In the genomic region with DNA sequence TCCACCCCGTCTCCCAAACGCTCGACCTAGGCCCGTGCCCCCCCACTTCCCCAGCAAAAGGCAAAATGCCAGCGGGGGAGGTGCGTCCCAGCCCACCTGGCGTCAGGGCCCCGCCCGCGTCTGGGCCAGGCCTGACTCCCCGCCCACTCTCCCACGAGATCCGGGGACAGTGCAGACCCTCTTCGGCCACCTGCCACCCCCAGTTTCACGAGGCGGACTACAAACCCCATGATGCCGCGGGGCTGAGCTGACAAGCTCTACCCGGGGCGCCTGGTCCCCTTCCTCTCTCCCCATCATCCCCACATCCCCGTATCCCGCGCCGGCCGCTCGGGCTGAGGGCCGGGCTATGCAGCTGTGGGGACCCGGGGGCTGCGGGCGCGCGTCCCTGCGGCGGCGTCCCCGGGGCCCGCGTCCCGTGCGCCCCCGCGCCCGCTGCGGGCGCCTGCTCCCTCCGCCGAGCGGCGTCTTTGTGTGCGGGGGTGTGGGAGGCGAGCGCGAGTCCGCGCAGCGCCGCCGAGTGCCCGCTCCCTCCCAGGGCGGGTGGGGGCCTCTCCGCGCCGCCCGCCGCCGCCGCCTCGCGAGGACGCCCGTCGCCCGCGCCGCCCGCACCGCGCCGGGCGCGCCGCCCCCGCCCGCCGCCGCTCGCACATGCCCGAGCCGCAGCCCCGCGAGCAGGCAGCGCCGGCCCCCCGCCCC, we compare ENCODE assay signal across 8 cellular contexts. TPM values are rescaled to one million over a fixed set of nuclear protein-coding genes. Genes with fewer than 3 reads are reported as not detected.
DNase-seq lines count a peak whose midpoint lies in the region; ATAC-seq and TF ChIP-seq lines count a peak whose summit lies in the region.

A gene (plus strand): TSS at position 283 of the 696 bp plus-strand sequence. CDS start 490 bp downstream, outside the sequence.

- WGBS in neuronal stem cell (ENCODE audit: extremely low coverage in 2 of 2, insufficient read length in 2 of 2, insufficient replicate concordance in 1 of 2), 2 donors: no CpG with 5 or more reads among the region's 94 CpGs

- H2AK5ac ChIP-seq in neuronal stem cell (ENCODE audit: low read depth, low read length): peak within 1 kb of the TSS; percentile 83

- peak within 1 kb of the TSS; percentile 0 for H3K27ac ChIP-seq in neuronal stem cell (replicated peaks; ENCODE audit: low read length)

- H3K27ac Mint-ChIP-seq in activated CD8-positive, alpha-beta memory T cell treated with anti-CD3 and anti-CD28 coated beads, Interleukin-2, amount 10 ng/mL, durations not matched to agents 7 days and 5 days: peak within 1 kb of the TSS; percentile 82

- H3K9me3 ChIP-seq in neuronal stem cell (replicated peaks in 1 of 2; ENCODE audit: control insufficient read depth in 2 of 2, insufficient read depth in 1 of 2, low read depth in 1 of 2, low read length in 2 of 2): no peaks in the 10 kb centered on the region

- H3K36me3 ChIP-seq in neuronal stem cell (replicated peaks in 1 of 2; ENCODE audit: control insufficient read depth in 2 of 2, insufficient read depth in 2 of 2, low read length in 2 of 2): no peaks in the 10 kb centered on the region

- H2BK5ac ChIP-seq in neuronal stem cell (ENCODE audit: low read length): no peak within 1 kb of the TSS

- H3K23ac ChIP-seq in neuronal stem cell (ENCODE audit: low read depth, low read length, poor library complexity): peak within 1 kb of the TSS; percentile 90

- DNase-seq in NK-92 treated with Interleukin-12 subunit alpha and Interleukin-12 subunit beta, amount 100 ng/mL, for 24 hours (lab: John Stamatoyannopoulos, UW): peak; percentile 38
- DNase-seq in NK-92 (lab: John Stamatoyannopoulos, UW; ENCODE audit: unreplicated experiment) (no peak), NCI-H1930 (lab: John Stamatoyannopoulos, UW) (peak; percentile 72), fibroblast of the aortic adventitia (ENCODE audit: low read depth) (no peak), neuronal stem cell (ENCODE audit: low spot score) (no peak), left lobe of liver (ENCODE audit: low spot score) (no peak)
- DNase-seq in activated CD8-positive, alpha-beta memory T cell treated with anti-CD3 and anti-CD28 coated beads, Interleukin-2, amount 10 ng/mL, durations not matched to agents 7 days and 5 days: peak; percentile 63

- H2AFZ ChIP-seq in neuronal stem cell (ENCODE audit: low read length): peak within 1 kb of the TSS; percentile 93

- H2BK120ac ChIP-seq in neuronal stem cell (ENCODE audit: low read depth, low read length): peak within 1 kb of the TSS; percentile 57

- H3K4ac ChIP-seq in neuronal stem cell (ENCODE audit: low read length): no peak within 1 kb of the TSS

- ATAC-seq in activated CD8-positive, alpha-beta memory T cell treated with anti-CD3 and anti-CD28 coated beads, Interleukin-2, amount 10 ng/mL, durations not matched to agents 7 days and 5 days: no peak
- ATAC-seq in GM18873 (IDR thresholded peaks at IDR 0.05; ENCODE audit: low FRiP score, unreplicated experiment) (no peak), left lobe of liver (no peak)

- no peaks in the 10 kb centered on the region for H3K9me3 Mint-ChIP-seq in activated CD8-positive, alpha-beta memory T cell treated with anti-CD3 and anti-CD28 coated beads, Interleukin-2, amount 10 ng/mL, durations not matched to agents 7 days and 5 days (ENCODE audit: low read depth)

- H3K4me1 Mint-ChIP-seq in activated CD8-positive, alpha-beta memory T cell treated with anti-CD3 and anti-CD28 coated beads, Interleukin-2, amount 10 ng/mL, durations not matched to agents 7 days and 5 days: peaks cover 46% of the 10 kb centered on the region

- peak within 1 kb of the TSS; percentile 65 for H2BK15ac ChIP-seq in neuronal stem cell (ENCODE audit: low read length)

- no peak within 1 kb of the TSS for H4K91ac ChIP-seq in neuronal stem cell (ENCODE audit: low read depth, low read length, poor library complexity)

- H3K18ac ChIP-seq in neuronal stem cell (ENCODE audit: low read length): peak within 1 kb of the TSS; percentile 78

- CTCF ChIA-PET in activated CD8-positive, alpha-beta memory T cell treated with anti-CD3 and anti-CD28 coated beads, Interleukin-2, amount 10 ng/mL, durations not matched to agents 7 days and 5 days (lab: Charles Lee): interaction anchor here (0.9 to 5.1 kb wide), 9 partner anchors 12 to 223 kb away, joined by 3 to 137 read pairs (median 13); a partner anchor contains a TSS

- H3K4me3 ChIP-seq in fibroblast of the aortic adventitia (ENCODE audit: low read depth, low read length): peak within 1 kb of the TSS; percentile 69
- peak within 1 kb of the TSS; percentile 66 to 89 for H3K4me3 ChIP-seq in neuronal stem cell (ENCODE audit: low read length in 2 of 2)

- H3K36me3 Mint-ChIP-seq in activated CD8-positive, alpha-beta memory T cell treated with anti-CD3 and anti-CD28 coated beads, Interleukin-2, amount 10 ng/mL, durations not matched to agents 7 days and 5 days: no peaks in the 10 kb centered on the region

- H3K4me1 ChIP-seq in neuronal stem cell (ENCODE audit: control insufficient read depth in 2 of 2, insufficient read depth in 1 of 2, low read depth in 1 of 2, low read length in 2 of 2): peaks cover 53 to 54% of the 10 kb centered on the region in 2 donors

- no peak within 1 kb of the TSS for H4K8ac ChIP-seq in neuronal stem cell (ENCODE audit: low read depth, low read length)

- peak within 1 kb of the TSS; percentile 87 for H3K9ac ChIP-seq in neuronal stem cell (ENCODE audit: low read depth, low read length, poor library complexity)

- H3K4me2 ChIP-seq in neuronal stem cell (ENCODE audit: insufficient read depth, low read length, poor library complexity, severe bottlenecking): peak within 1 kb of the TSS; percentile 97

- H3K4me3 Mint-ChIP-seq in activated CD8-positive, alpha-beta memory T cell treated with anti-CD3 and anti-CD28 coated beads, Interleukin-2, amount 10 ng/mL, durations not matched to agents 7 days and 5 days: peak within 1 kb of the TSS; percentile 65

- H3K79me1 ChIP-seq in neuronal stem cell (ENCODE audit: low read depth, low read length): peaks cover 16% of the 10 kb centered on the region

- H3K27me3 ChIP-seq in neuronal stem cell (ENCODE audit: control insufficient read depth in 3 of 3, insufficient read depth in 3 of 3, low read depth in 1 of 3, low read length in 3 of 3): no peaks in the 10 kb centered on the region

- no peak for TF ChIP-seq CTCF in fibroblast of the aortic adventitia (IDR thresholded peaks at IDR 0.05; ENCODE audit: insufficient read depth, low read length)

- H3K14ac ChIP-seq in neuronal stem cell (ENCODE audit: low read length): no peak within 1 kb of the TSS

- H2BK12ac ChIP-seq in neuronal stem cell (ENCODE audit: low read length): no peak within 1 kb of the TSS

- no peaks in the 10 kb centered on the region for H3K27me3 Mint-ChIP-seq in activated CD8-positive, alpha-beta memory T cell treated with anti-CD3 and anti-CD28 coated beads, Interleukin-2, amount 10 ng/mL, durations not matched to agents 7 days and 5 days

RNA-seq across cellular contexts. Expression of the gene that starts here (rescaled TPM):
- total RNA-seq in activated CD8-positive, alpha-beta memory T cell treated with anti-CD3 and anti-CD28 coated beads, Interleukin-2, amount 10 ng/mL, durations not matched to agents 7 days and 5 days: 10 to 100 TPM; 15.6 to 20.1 TPM
- total RNA-seq in fibroblast of the aortic adventitia (ENCODE audit: low replicate concordance): 7.4 and 14.0 TPM in 2 replicates
- polyA plus RNA-seq in neuronal stem cell (2013, experiment 1 of 2): 24.5 TPM
- polyA plus RNA-seq in neuronal stem cell (2013, experiment 2 of 2): 23.7 TPM
- total RNA-seq in left lobe of liver: 1.3 TPM

Comparison
In these comparisons a context has a peak if more than half of its experiments do, and no peak if none do; other contexts are left out.
1. DNase-seq: peak in NK-92 treated with Interleukin-12 subunit alpha and Interleukin-12 subunit beta, amount 100 ng/mL, for 24 hours (single experiment), NCI-H1930 (2 of 2) and activated CD8-positive, alpha-beta memory T cell treated with anti-CD3 and anti-CD28 coated beads, Interleukin-2, amount 10 ng/mL, durations not matched to agents 7 days and 5 days (single experiment); none in NK-92 (single experiment), fibroblast of the aortic adventitia (single experiment), neuronal stem cell (single experiment) and left lobe of liver (single experiment).